1 cellular context compared by ENCODE assay signal in the genomic region with DNA sequence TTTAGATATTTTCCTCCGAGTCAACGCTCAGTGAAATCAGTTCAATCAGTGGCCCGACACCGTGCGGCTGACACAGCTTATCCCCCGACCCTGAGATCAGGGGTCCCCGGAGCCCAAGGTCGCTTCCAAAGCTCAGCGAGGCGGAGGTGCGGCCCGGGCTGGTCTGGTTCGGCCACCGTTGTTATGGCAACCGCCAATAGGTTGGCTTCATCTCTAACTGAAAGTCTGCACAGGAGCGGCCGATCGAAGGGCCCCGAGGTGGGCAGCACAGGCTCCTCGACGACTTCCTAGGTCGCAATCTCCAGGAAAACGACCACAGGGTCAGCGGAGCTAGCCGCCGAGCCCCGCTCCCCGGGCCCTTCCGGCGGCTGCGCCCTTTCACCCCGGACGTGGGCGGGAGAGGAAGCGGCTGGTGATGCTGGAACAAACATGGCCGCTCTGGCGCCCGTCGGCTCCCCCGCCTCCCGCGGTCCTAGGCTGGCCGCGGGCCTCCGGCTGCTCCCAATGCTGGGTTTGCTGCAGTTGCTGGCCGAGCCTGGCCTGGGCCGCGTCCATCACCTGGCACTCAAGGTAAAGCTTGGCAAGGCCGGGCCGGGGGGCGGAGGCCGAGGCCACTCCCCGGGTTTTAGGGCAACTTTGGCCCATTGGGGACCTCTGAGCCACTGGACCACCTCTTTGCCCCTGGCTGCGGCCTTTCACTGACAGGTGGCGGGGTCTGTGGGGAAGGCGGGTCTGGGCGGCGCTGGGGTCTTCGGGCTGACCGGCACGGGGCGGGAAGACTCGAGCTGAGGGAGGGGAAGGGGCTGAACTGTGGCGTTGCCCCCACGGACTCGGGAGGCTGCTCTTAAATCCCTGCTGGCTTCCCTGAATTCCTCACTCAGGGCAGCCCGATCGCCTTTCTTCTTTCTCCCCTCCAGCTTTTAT.
TF ChIP-seq lines count a peak whose summit lies in the region.

A gene (plus strand): TSS at position 403 of the 924 bp plus-strand sequence. CDS start 27 bp downstream, at position 430.

TF ChIP-seq in SK-N-SH treated with all-trans-retinoic acid at 6 μM for 48 hours, 23 proteins besides CTCF, POLR2A, EP300 and RAD21 (continued from another document):
- TF ChIP-seq, protein P1, sequence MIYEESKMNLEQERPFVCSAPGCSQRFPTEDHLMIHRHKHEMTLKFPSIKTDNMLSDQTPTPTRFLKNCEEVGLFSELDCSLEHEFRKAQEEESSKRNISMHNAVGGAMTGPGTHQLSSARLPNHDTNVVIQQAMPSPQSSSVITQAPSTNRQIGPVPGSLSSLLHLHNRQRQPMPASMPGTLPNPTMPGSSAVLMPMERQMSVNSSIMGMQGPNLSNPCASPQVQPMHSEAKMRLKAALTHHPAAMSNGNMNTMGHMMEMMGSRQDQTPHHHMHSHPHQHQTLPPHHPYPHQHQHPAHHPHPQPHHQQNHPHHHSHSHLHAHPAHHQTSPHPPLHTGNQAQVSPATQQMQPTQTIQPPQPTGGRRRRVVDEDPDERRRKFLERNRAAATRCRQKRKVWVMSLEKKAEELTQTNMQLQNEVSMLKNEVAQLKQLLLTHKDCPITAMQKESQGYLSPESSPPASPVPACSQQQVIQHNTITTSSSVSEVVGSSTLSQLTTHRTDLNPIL (CRISPR knock-in tag; IDR thresholded peaks at IDR 0.05; ENCODE audit: low read depth), result no peak
